In genomic region chr5:32174011-32174866, GRCh38 we compare ENCODE assay signal across 1 cellular context.
TF ChIP-seq lines count a peak whose summit lies in the region.

GOLPH3 (minus strand) TSS chr5:32174319; CDS start chr5:32174034, 285 bp downstream.

TF ChIP-seq in K562, 482 proteins besides CTCF, POLR2A, EP300 and RAD21 (continued from another document and continues in another):
- TF ChIP-seq HMGXB4 (CRISPR knock-in tag; IDR thresholded peaks at IDR 0.05) (peak; percentile 78), ZNF280A (IDR thresholded peaks at IDR 0.05; ENCODE audit: low read depth, partially characterized antibody) (no peak), NRF1 (conservative IDR thresholded peaks at IDR 0.05 in 1 of 2, IDR thresholded peaks at IDR 0.05 in 1 of 2) (peak; percentile 83 to 87), ZNF3 (CRISPR knock-in tag; IDR thresholded peaks at IDR 0.05) (no peak), FOXP4 (CRISPR knock-in tag; IDR thresholded peaks at IDR 0.05; ENCODE audit: borderline replicate concordance) (peak; percentile 67; the same call in 1 of the 2 replicates), NBN (IDR thresholded peaks at IDR 0.05; ENCODE audit: low read depth) (peak; percentile 79; the same call in 1 of the 2 replicates), BRD4 (IDR thresholded peaks at IDR 0.05) (peak; percentile 60), PHF20 (IDR thresholded peaks at IDR 0.05; ENCODE audit: partially characterized antibody) (peak; percentile 83), HINFP (tag; conservative IDR thresholded peaks at IDR 0.05; ENCODE audit: low read depth) (no peak), ZBTB11 (CRISPR knock-in tag; IDR thresholded peaks at IDR 0.05) (peak in 2 of 3 experiments; percentile 66 to 94; a peak in 4 of 6 replicates), GTF2A2 (tag; IDR thresholded peaks at IDR 0.05) (no peak), USF2 (CRISPR knock-in tag; IDR thresholded peaks at IDR 0.05) (no peak; the same call in 1 of the 2 replicates), FOXO4 (CRISPR knock-in tag; IDR thresholded peaks at IDR 0.05) (0 out of 2 replicates have a peak, but pooled peaks have one; percentile 49), CREB3 (tag; conservative IDR thresholded peaks at IDR 0.05; ENCODE audit: low read depth) (peak; percentile 66), ZHX1 (conservative IDR thresholded peaks at IDR 0.05; ENCODE audit: low read length) (0 out of 2 replicates have a peak, but pooled peaks have one; percentile 18), NR4A1 (CRISPR knock-in tag; IDR thresholded peaks at IDR 0.05) (peak; percentile 12; the same call in 1 of the 2 replicates), NR4A1 (tag; IDR thresholded peaks at IDR 0.05) (peak; percentile 52; the same call in 1 of the 2 replicates), TAF7 (tag; IDR thresholded peaks at IDR 0.05) (peak; percentile 84), MAX (CRISPR knock-in tag; IDR thresholded peaks at IDR 0.05) (peak; percentile 98), DEAF1 (CRISPR knock-in tag; IDR thresholded peaks at IDR 0.05) (no peak), RNF2 (IDR thresholded peaks at IDR 0.05) (peak; percentile 78; the same call in 1 of the 2 replicates), CBFA2T2 (conservative IDR thresholded peaks at IDR 0.05) (no peak), SMAD3 (CRISPR knock-in tag; conservative IDR thresholded peaks at IDR 0.05) (peak; percentile 58; the same call in 1 of the 2 replicates), ZNF12 (CRISPR knock-in tag; IDR thresholded peaks at IDR 0.05) (peak; percentile 79), ZBTB7A (IDR thresholded peaks at IDR 0.05; ENCODE audit: borderline replicate concordance, control insufficient read depth, low read depth, low read length) (peak; percentile 73; the same call in 1 of the 2 replicates), MED1 (CRISPR knock-in tag; IDR thresholded peaks at IDR 0.05; ENCODE audit: borderline replicate concordance) (peak; percentile 18; the same call in 1 of the 2 replicates), ARID4B (CRISPR knock-in tag; IDR thresholded peaks at IDR 0.05) (peak; percentile 73), NR1H2 (CRISPR knock-in tag; IDR thresholded peaks at IDR 0.05) (no peak; the same call in 1 of the 2 replicates), LEF1 (IDR thresholded peaks at IDR 0.05) (peak; percentile 58; the same call in 1 of the 2 replicates)
